ENCODE assay signal across 1 cellular context in genomic region chr18:74337155-74337911, GRCh38.
TF ChIP-seq lines count a peak whose summit lies in the region.

No MANE protein-coding gene starts in this region.

TF ChIP-seq in K562, 482 proteins besides CTCF, POLR2A, EP300 and RAD21 (continued from another document and continues in another):
- TF ChIP-seq CREM (IDR thresholded peaks at IDR 0.05; ENCODE audit: low read depth) (peak; percentile 37; the same call in 1 of the 2 replicates), VEZF1 (CRISPR knock-in tag; IDR thresholded peaks at IDR 0.05) (no peak), ESRRB (CRISPR knock-in tag; IDR thresholded peaks at IDR 0.05; ENCODE audit: borderline replicate concordance) (no peak), NR0B1 (IDR thresholded peaks at IDR 0.05; ENCODE audit: partially characterized antibody) (no peak), GTF2B (IDR thresholded peaks at IDR 0.05; ENCODE audit: extremely low read depth, insufficient read length) (no peak), MECOM (CRISPR knock-in tag; IDR thresholded peaks at IDR 0.05) (no peak), NKRF (IDR thresholded peaks at IDR 0.05; ENCODE audit: borderline replicate concordance) (no peak), MYC (IDR thresholded peaks at IDR 0.05; ENCODE audit: low read depth, low read length) (no peak), MYC (CRISPR knock-in tag; IDR thresholded peaks at IDR 0.05; ENCODE audit: borderline replicate concordance, low read depth) (no peak), CTBP1 (IDR thresholded peaks at IDR 0.05; ENCODE audit: borderline replicate concordance) (peak; percentile 21; the same call in 1 of the 2 replicates), CLOCK (CRISPR knock-in tag; IDR thresholded peaks at IDR 0.05; ENCODE audit: borderline replicate concordance) (no peak), DMBX1 (CRISPR knock-in tag; IDR thresholded peaks at IDR 0.05; ENCODE audit: borderline replicate concordance) (no peak), HNRNPL (IDR thresholded peaks at IDR 0.05; ENCODE audit: low read depth, low read length) (no peak), RCOR1 (IDR thresholded peaks at IDR 0.05; ENCODE audit: borderline replicate concordance in 1 of 2, low read depth in 2 of 2, low read length in 2 of 2) (peak in 1 of 2 experiments; percentile 64; a peak in 2 of 4 replicates), CEBPB (tag; IDR thresholded peaks at IDR 0.05) (no peak), KLF13 (tag; IDR thresholded peaks at IDR 0.05; ENCODE audit: borderline replicate concordance, low read depth) (no peak), FOXA1 (IDR thresholded peaks at IDR 0.05; ENCODE audit: borderline replicate concordance) (no peak), SRSF9 (IDR thresholded peaks at IDR 0.05; ENCODE audit: borderline replicate concordance, low read depth, low read length) (no peak), ZBTB11 (CRISPR knock-in tag; IDR thresholded peaks at IDR 0.05) (peak in 1 of 3 experiments; percentile 32; a peak in 1 of 6 replicates), ZNF143 (CRISPR knock-in tag; IDR thresholded peaks at IDR 0.05) (no peak), TSC22D4 (tag; IDR thresholded peaks at IDR 0.05) (no peak), CBX3 (IDR thresholded peaks at IDR 0.05; ENCODE audit: borderline replicate concordance in 1 of 2, low read length in 2 of 2) (no peak), SRF (CRISPR knock-in tag; IDR thresholded peaks at IDR 0.05) (no peak), CHAMP1 (IDR thresholded peaks at IDR 0.05) (no peak), ZBTB7A (IDR thresholded peaks at IDR 0.05; ENCODE audit: borderline replicate concordance, control insufficient read depth, low read depth, low read length) (no peak), MEIS2 (IDR thresholded peaks at IDR 0.05; ENCODE audit: partially characterized antibody) (peak; percentile 50), DPF2 (IDR thresholded peaks at IDR 0.05) (peak; percentile 51; the same call in 1 of the 2 replicates), ZNF551 (CRISPR knock-in tag; IDR thresholded peaks at IDR 0.05) (no peak), ZNF76 (CRISPR knock-in tag; IDR thresholded peaks at IDR 0.05; ENCODE audit: borderline replicate concordance) (no peak), KDM1A (IDR thresholded peaks at IDR 0.05) (0 out of 4 replicates have a peak, but pooled peaks of 1 of the 2 experiments have one; percentile 21), MAFG (tag; conservative IDR thresholded peaks at IDR 0.05) (no peak), ELF4 (CRISPR knock-in tag; IDR thresholded peaks at IDR 0.05) (no peak), ATF1 (CRISPR knock-in tag; IDR thresholded peaks at IDR 0.05) (no peak), ATF1 (tag; IDR thresholded peaks at IDR 0.05) (peak; percentile 38; the same call in 1 of the 2 replicates), ELF1 (tag; IDR thresholded peaks at IDR 0.05) (no peak)
- TF ChIP-seq, protein P1, sequence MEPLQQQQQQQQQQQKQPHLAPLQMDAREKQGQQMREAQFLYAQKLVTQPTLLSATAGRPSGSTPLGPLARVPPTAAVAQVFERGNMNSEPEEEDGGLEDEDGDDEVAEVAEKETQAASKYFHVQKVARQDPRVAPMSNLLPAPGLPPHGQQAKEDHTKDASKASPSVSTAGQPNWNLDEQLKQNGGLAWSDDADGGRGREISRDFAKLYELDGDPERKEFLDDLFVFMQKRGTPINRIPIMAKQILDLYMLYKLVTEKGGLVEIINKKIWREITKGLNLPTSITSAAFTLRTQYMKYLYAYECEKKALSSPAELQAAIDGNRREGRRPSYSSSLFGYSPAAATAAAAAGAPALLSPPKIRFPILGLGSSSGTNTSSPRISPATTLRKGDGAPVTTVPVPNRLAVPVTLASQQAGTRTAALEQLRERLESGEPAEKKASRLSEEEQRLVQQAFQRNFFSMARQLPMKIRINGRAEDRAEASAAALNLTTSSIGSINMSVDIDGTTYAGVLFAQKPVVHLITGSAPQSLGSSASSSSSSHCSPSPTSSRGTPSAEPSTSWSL (CRISPR knock-in tag; IDR thresholded peaks at IDR 0.05; ENCODE audit: borderline replicate concordance), result no peak
- TF ChIP-seq, protein P2, sequence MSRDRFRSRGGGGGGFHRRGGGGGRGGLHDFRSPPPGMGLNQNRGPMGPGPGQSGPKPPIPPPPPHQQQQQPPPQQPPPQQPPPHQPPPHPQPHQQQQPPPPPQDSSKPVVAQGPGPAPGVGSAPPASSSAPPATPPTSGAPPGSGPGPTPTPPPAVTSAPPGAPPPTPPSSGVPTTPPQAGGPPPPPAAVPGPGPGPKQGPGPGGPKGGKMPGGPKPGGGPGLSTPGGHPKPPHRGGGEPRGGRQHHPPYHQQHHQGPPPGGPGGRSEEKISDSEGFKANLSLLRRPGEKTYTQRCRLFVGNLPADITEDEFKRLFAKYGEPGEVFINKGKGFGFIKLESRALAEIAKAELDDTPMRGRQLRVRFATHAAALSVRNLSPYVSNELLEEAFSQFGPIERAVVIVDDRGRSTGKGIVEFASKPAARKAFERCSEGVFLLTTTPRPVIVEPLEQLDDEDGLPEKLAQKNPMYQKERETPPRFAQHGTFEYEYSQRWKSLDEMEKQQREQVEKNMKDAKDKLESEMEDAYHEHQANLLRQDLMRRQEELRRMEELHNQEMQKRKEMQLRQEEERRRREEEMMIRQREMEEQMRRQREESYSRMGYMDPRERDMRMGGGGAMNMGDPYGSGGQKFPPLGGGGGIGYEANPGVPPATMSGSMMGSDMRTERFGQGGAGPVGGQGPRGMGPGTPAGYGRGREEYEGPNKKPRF (IDR thresholded peaks at IDR 0.05; ENCODE audit: low read depth, low read length), result no peak
- TF ChIP-seq, protein P3, sequence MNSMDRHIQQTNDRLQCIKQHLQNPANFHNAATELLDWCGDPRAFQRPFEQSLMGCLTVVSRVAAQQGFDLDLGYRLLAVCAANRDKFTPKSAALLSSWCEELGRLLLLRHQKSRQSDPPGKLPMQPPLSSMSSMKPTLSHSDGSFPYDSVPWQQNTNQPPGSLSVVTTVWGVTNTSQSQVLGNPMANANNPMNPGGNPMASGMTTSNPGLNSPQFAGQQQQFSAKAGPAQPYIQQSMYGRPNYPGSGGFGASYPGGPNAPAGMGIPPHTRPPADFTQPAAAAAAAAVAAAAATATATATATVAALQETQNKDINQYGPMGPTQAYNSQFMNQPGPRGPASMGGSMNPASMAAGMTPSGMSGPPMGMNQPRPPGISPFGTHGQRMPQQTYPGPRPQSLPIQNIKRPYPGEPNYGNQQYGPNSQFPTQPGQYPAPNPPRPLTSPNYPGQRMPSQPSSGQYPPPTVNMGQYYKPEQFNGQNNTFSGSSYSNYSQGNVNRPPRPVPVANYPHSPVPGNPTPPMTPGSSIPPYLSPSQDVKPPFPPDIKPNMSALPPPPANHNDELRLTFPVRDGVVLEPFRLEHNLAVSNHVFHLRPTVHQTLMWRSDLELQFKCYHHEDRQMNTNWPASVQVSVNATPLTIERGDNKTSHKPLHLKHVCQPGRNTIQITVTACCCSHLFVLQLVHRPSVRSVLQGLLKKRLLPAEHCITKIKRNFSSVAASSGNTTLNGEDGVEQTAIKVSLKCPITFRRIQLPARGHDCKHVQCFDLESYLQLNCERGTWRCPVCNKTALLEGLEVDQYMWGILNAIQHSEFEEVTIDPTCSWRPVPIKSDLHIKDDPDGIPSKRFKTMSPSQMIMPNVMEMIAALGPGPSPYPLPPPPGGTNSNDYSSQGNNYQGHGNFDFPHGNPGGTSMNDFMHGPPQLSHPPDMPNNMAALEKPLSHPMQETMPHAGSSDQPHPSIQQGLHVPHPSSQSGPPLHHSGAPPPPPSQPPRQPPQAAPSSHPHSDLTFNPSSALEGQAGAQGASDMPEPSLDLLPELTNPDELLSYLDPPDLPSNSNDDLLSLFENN (IDR thresholded peaks at IDR 0.05; ENCODE audit: low read depth in 2 of 2, low read length in 2 of 2), result no peak
